ENCODE assay signal across 1 cellular context in the genomic region with DNA sequence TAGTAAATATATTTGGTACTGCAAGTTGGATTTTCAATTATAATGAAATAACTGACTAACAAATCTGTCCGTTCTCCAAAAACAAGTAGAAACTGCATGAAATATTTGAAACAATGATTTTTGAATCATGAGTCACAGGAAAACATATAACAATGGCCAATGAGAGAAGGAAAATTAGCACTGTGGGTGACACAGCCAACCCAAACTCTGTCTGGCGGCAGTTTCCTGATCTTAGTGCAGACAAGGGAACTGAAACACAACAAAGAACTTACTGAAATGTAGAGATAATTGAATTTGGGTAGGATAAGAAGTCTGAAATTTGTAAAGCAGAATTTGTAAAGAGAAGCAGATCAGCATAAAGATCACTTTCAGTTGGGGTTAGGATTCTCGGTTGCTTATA.
TF ChIP-seq lines count a peak whose summit lies in the region.

No MANE protein-coding gene starts in this region.

TF ChIP-seq in GM23338, 12 proteins besides CTCF, POLR2A, EP300 and RAD21 (continued from another document):
- TF ChIP-seq, protein P1, sequence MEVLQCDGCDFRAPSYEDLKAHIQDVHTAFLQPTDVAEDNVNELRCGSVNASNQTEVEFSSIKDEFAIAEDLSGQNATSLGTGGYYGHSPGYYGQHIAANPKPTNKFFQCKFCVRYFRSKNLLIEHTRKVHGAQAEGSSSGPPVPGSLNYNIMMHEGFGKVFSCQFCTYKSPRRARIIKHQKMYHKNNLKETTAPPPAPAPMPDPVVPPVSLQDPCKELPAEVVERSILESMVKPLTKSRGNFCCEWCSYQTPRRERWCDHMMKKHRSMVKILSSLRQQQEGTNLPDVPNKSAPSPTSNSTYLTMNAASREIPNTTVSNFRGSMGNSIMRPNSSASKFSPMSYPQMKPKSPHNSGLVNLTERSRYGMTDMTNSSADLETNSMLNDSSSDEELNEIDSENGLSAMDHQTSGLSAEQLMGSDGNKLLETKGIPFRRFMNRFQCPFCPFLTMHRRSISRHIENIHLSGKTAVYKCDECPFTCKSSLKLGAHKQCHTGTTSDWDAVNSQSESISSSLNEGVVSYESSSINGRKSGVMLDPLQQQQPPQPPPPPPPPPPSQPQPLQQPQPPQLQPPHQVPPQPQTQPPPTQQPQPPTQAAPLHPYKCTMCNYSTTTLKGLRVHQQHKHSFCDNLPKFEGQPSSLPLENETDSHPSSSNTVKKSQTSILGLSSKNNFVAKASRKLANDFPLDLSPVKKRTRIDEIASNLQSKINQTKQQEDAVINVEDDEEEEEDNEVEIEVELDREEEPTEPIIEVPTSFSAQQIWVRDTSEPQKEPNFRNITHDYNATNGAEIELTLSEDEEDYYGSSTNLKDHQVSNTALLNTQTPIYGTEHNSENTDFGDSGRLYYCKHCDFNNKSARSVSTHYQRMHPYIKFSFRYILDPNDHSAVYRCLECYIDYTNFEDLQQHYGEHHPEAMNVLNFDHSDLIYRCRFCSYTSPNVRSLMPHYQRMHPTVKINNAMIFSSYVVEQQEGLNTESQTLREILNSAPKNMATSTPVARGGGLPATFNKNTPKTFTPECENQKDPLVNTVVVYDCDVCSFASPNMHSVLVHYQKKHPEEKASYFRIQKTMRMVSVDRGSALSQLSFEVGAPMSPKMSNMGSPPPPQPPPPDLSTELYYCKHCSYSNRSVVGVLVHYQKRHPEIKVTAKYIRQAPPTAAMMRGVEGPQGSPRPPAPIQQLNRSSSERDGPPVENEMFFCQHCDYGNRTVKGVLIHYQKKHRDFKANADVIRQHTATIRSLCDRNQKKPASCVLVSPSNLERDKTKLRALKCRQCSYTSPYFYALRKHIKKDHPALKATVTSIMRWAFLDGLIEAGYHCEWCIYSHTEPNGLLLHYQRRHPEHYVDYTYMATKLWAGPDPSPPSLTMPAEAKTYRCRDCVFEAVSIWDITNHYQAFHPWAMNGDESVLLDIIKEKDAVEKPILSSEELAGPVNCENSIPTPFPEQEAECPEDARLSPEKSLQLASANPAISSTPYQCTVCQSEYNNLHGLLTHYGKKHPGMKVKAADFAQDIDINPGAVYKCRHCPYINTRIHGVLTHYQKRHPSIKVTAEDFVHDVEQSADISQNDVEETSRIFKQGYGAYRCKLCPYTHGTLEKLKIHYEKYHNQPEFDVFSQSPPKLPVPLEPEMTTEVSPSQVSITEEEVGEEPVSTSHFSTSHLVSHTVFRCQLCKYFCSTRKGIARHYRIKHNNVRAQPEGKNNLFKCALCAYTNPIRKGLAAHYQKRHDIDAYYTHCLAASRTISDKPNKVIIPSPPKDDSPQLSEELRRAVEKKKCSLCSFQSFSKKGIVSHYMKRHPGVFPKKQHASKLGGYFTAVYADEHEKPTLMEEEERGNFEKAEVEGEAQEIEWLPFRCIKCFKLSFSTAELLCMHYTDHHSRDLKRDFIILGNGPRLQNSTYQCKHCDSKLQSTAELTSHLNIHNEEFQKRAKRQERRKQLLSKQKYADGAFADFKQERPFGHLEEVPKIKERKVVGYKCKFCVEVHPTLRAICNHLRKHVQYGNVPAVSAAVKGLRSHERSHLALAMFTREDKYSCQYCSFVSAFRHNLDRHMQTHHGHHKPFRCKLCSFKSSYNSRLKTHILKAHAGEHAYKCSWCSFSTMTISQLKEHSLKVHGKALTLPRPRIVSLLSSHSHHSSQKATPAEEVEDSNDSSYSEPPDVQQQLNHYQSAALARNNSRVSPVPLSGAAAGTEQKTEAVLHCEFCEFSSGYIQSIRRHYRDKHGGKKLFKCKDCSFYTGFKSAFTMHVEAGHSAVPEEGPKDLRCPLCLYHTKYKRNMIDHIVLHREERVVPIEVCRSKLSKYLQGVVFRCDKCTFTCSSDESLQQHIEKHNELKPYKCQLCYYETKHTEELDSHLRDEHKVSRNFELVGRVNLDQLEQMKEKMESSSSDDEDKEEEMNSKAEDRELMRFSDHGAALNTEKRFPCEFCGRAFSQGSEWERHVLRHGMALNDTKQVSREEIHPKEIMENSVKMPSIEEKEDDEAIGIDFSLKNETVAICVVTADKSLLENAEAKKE (CRISPR knock-in tag; IDR thresholded peaks at IDR 0.05) = no peak
- TF ChIP-seq EZH2phosphoT487 (IDR thresholded peaks at IDR 0.05; ENCODE audit: unreplicated experiment) (no peak), POLR2AphosphoS5 (IDR thresholded peaks at IDR 0.05; ENCODE audit: low read depth) (no peak), CREB1 (CRISPR knock-in tag; IDR thresholded peaks at IDR 0.05; ENCODE audit: low read depth) (no peak), EZH2 (IDR thresholded peaks at IDR 0.05; ENCODE audit: low read depth, unreplicated experiment) (no peak), NANOG (IDR thresholded peaks at IDR 0.05; ENCODE audit: borderline replicate concordance) (no peak), ZNF114 (CRISPR knock-in tag; IDR thresholded peaks at IDR 0.05) (no peak), JUNB (IDR thresholded peaks at IDR 0.05; ENCODE audit: unreplicated experiment) (no peak), ZNF331 (CRISPR knock-in tag; IDR thresholded peaks at IDR 0.05; ENCODE audit: low read depth) (no peak)
- TF ChIP-seq, protein P2, sequence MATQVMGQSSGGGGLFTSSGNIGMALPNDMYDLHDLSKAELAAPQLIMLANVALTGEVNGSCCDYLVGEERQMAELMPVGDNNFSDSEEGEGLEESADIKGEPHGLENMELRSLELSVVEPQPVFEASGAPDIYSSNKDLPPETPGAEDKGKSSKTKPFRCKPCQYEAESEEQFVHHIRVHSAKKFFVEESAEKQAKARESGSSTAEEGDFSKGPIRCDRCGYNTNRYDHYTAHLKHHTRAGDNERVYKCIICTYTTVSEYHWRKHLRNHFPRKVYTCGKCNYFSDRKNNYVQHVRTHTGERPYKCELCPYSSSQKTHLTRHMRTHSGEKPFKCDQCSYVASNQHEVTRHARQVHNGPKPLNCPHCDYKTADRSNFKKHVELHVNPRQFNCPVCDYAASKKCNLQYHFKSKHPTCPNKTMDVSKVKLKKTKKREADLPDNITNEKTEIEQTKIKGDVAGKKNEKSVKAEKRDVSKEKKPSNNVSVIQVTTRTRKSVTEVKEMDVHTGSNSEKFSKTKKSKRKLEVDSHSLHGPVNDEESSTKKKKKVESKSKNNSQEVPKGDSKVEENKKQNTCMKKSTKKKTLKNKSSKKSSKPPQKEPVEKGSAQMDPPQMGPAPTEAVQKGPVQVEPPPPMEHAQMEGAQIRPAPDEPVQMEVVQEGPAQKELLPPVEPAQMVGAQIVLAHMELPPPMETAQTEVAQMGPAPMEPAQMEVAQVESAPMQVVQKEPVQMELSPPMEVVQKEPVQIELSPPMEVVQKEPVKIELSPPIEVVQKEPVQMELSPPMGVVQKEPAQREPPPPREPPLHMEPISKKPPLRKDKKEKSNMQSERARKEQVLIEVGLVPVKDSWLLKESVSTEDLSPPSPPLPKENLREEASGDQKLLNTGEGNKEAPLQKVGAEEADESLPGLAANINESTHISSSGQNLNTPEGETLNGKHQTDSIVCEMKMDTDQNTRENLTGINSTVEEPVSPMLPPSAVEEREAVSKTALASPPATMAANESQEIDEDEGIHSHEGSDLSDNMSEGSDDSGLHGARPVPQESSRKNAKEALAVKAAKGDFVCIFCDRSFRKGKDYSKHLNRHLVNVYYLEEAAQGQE (IDR thresholded peaks at IDR 0.05; ENCODE audit: unreplicated experiment) = no peak
